29 cellular contexts compared by ENCODE assay signal in genomic region chr12:111312016-111312415, GRCh38.
"Had no signal": no experiment of that assay in that cellular context is flagged by ENCODE, and none has a peak within 500 bp of the region (broad histone marks: within the 10 kb centered on the region; RNA-seq: fewer than 3 reads in every experiment).

No MANE protein-coding gene starts in this region.

- FAIRE-seq: frontal cortex had no signal

- H3K27ac ChIP-seq: adrenal gland, body of pancreas, breast epithelium, coronary artery, dorsolateral prefrontal cortex, WERI-Rb-1 had no signal

- ATAC-seq: activated CD4-positive, CD25-positive, alpha-beta regulatory T cell treated with anti-CD3 and anti-CD28 coated beads, Interleukin-2, amount 50 U/mL, for 24 hours; activated CD8-positive, alpha-beta T cell treated with anti-CD3 and anti-CD28 coated beads for 36 hours; activated naive CD8-positive, alpha-beta T cell treated with anti-CD3 and anti-CD28 coated beads, Interleukin-2, amount 50 U/mL, for 24 hours; activated T-cell treated with anti-CD3 and anti-CD28 coated beads, Interleukin-2, amount 50 U/mL, for 4 hours; activated T-helper 17 cell treated with anti-CD3 and anti-CD28 coated beads, Interleukin-2, amount 50 U/mL, for 72 hours; body of pancreas; T-helper 17 cell had no signal

- H3K27me3 ChIP-seq: body of pancreas had no signal

- H3K36me3 ChIP-seq: adrenal gland, breast epithelium, WERI-Rb-1 had no signal

- H3K9me3 ChIP-seq: adrenal gland, body of pancreas had no signal

- DNase-seq: activated B cell treated with CpG ODN at 0.5 μM for 24 hours; activated CD4-positive, alpha-beta T cell treated with anti-CD3 and anti-CD28 coated beads for 48 hours; activated CD4-positive, alpha-beta T cell treated with anti-CD3 and anti-CD28 coated beads, Interleukin-2, amount 50 U/mL, for 1 hour; activated CD4-positive, alpha-beta T cell treated with anti-CD3 and anti-CD28 coated beads, Interleukin-2, amount 50 U/mL, for 48 hours; activated CD8-positive, alpha-beta memory T cell treated with anti-CD3 and anti-CD28 coated beads for 24 hours; activated CD8-positive, alpha-beta T cell treated with anti-CD3 and anti-CD28 coated beads for 36 hours; activated effector memory CD4-positive, alpha-beta T cell treated with Interleukin-2 at 50 U/mL for 16 hours; activated naive CD4-positive, alpha-beta T cell treated with anti-CD3 and anti-CD28 coated beads for 36 hours; activated naive CD8-positive, alpha-beta T cell treated with anti-CD3 and anti-CD28 coated beads for 36 hours; activated naive CD8-positive, alpha-beta T cell treated with anti-CD3 and anti-CD28 coated beads, Interleukin-2, amount 50 U/mL, for 24 hours; activated T-cell treated with anti-CD3 and anti-CD28 coated beads, Interleukin-2, amount 50 U/mL, for 4 hours; adrenal gland; amygdala; aorta; body of pancreas; dorsolateral prefrontal cortex; effector memory CD4-positive, alpha-beta T cell; endodermal cell; foreskin fibroblast; head of caudate nucleus; T-helper 1 cell; T-helper 17 cell; T1000; WERI-Rb-1 had no signal

- H3K4me1 ChIP-seq: adrenal gland, body of pancreas, breast epithelium had no signal

- H3K4me3 ChIP-seq: adrenal gland, body of pancreas, coronary artery, dorsolateral prefrontal cortex had no signal
